In genomic region chr17:12256380-12256995, GRCh38 we compare ENCODE assay signal across 8 cellular contexts.
A peak's percentile ranks its signal among the peaks of the same experiment; 100 is the strongest.
DNase-seq lines count a peak whose midpoint lies in the region; TF ChIP-seq lines count a peak whose summit lies in the region.

No MANE protein-coding gene starts in this region.

- H4K8ac ChIP-seq in neuronal stem cell (ENCODE audit: low read depth, low read length), result no peak overlapping the region

- H2AK5ac ChIP-seq in neuronal stem cell (ENCODE audit: low read depth, low read length), result no peak overlapping the region

- no peak overlapping the region for H3K27ac ChIP-seq in fibroblast of lung (ENCODE audit: insufficient read depth, low read length)
- no peak overlapping the region for H3K27ac ChIP-seq in neuronal stem cell (replicated peaks; ENCODE audit: low read length)

- intact Hi-C loops in activated T-helper 2 cell treated with anti-CD3 and anti-CD28 coated beads, Interferon-gamma antibody, Interleukin-2, Interleukin-4, amounts not matched to agents 10 μg/mL and 5 μg/mL and 100 μg/mL, durations not matched to agents 14 hours and 24 hours and 36 hours (cut with micrococcal nuclease), result loop anchor here (10.0 kb wide), 1 partner anchor 748 kb away; no protein-coding TSS in a partner anchor

- no peak overlapping the region for H2BK5ac ChIP-seq in neuronal stem cell (ENCODE audit: low read length)

- H3K4me2 ChIP-seq in fibroblast of lung (ENCODE audit: extremely low read depth, insufficient read depth, low read length) (no peak overlapping the region), neuronal stem cell (ENCODE audit: insufficient read depth, low read length, poor library complexity, severe bottlenecking) (no peak overlapping the region)

- no peak overlapping the region for H3K18ac ChIP-seq in neuronal stem cell (ENCODE audit: low read length)

- H3K9me3 ChIP-seq in fibroblast of lung (ENCODE audit: control insufficient read depth, insufficient read depth, low read depth, low read length) (no peaks in the 10 kb centered on the region), neuronal stem cell (replicated peaks in 1 of 2; ENCODE audit: control insufficient read depth in 2 of 2, insufficient read depth in 1 of 2, low read depth in 1 of 2, low read length in 2 of 2) (peaks cover 0 to 2% of the 10 kb centered on the region in 2 donors)

- H3K4me1 ChIP-seq in fibroblast of lung (ENCODE audit: control insufficient read depth, extremely low read depth, insufficient read depth, low read length) (no peaks in the 10 kb centered on the region), neuronal stem cell (ENCODE audit: control insufficient read depth in 2 of 2, insufficient read depth in 1 of 2, low read depth in 1 of 2, low read length in 2 of 2) (no peaks in the 10 kb centered on the region)

- H2AFZ ChIP-seq in fibroblast of lung (ENCODE audit: low read length) (no peak overlapping the region), neuronal stem cell (ENCODE audit: low read length) (no peak overlapping the region)

- no peak overlapping the region for H3K23ac ChIP-seq in neuronal stem cell (ENCODE audit: low read depth, low read length, poor library complexity)

- TF ChIP-seq CTCF in fibroblast of lung (conservative IDR thresholded peaks at IDR 0.05 in 1 of 2, IDR thresholded peaks at IDR 0.05 in 1 of 2; ENCODE audit: low read depth in 1 of 2, low read length in 2 of 2), result peak; percentile 73 to 78

- peak; percentile 26 for DNase-seq in 8988T
- DNase-seq in GM04504 (ENCODE audit: low read depth), result peak; percentile 17
- peak; percentile 19 for DNase-seq in HS-5 (ENCODE audit: low read depth)
- DNase-seq in SK-N-DZ (ENCODE audit: low spot score), result peak; percentile 40
- peak; percentile 48 to 77 for DNase-seq in fibroblast of lung (ENCODE audit: low read depth in 2 of 2)
- peak; percentile 32 for DNase-seq in neuronal stem cell (ENCODE audit: low spot score)
- no peak for DNase-seq in GF-D8 (lab: John Stamatoyannopoulos, UW)
- DNase-seq in activated T-helper 2 cell treated with anti-CD3 and anti-CD28 coated beads, Interferon-gamma antibody, Interleukin-2, Interleukin-4, amounts not matched to agents 10 μg/mL and 5 μg/mL and 100 μg/mL, durations not matched to agents 14 hours and 24 hours and 36 hours (ENCODE audit: low spot score), result no peak

- H3K27me3 ChIP-seq in fibroblast of lung (ENCODE audit: control insufficient read depth, insufficient read depth, low read length) (peaks cover under 1% of the 10 kb centered on the region), neuronal stem cell (ENCODE audit: control insufficient read depth in 3 of 3, insufficient read depth in 3 of 3, low read depth in 1 of 3, low read length in 3 of 3) (no peaks in the 10 kb centered on the region)

- no peaks in the 10 kb centered on the region for H3K4me1 Mint-ChIP-seq in activated T-helper 2 cell treated with anti-CD3 and anti-CD28 coated beads, Interferon-gamma antibody, Interleukin-2, Interleukin-4, amounts not matched to agents 10 μg/mL and 5 μg/mL and 100 μg/mL, durations not matched to agents 14 hours and 24 hours and 36 hours (ENCODE audit: low read depth)

- WGBS in neuronal stem cell (ENCODE audit: extremely low coverage in 2 of 2, insufficient read length in 2 of 2, insufficient replicate concordance in 1 of 2), 2 donors, result no CpG with 5 or more reads among the region's 4 CpGs

- H3K14ac ChIP-seq in neuronal stem cell (ENCODE audit: low read length), result no peak overlapping the region

- H3K4ac ChIP-seq in neuronal stem cell (ENCODE audit: low read length), result no peak overlapping the region

- no peak overlapping the region for H4K91ac ChIP-seq in neuronal stem cell (ENCODE audit: low read depth, low read length, poor library complexity)

- no peak overlapping the region for H3K4me3 Mint-ChIP-seq in activated T-helper 2 cell treated with anti-CD3 and anti-CD28 coated beads, Interferon-gamma antibody, Interleukin-2, Interleukin-4, amounts not matched to agents 10 μg/mL and 5 μg/mL and 100 μg/mL, durations not matched to agents 14 hours and 24 hours and 36 hours (ENCODE audit: low read depth)

- peaks cover 8% of the 10 kb centered on the region for H3K9me3 Mint-ChIP-seq in activated T-helper 2 cell treated with anti-CD3 and anti-CD28 coated beads, Interferon-gamma antibody, Interleukin-2, Interleukin-4, amounts not matched to agents 10 μg/mL and 5 μg/mL and 100 μg/mL, durations not matched to agents 14 hours and 24 hours and 36 hours

- H3K36me3 ChIP-seq in fibroblast of lung (ENCODE audit: control insufficient read depth, insufficient read depth, low read length) (no peaks in the 10 kb centered on the region), neuronal stem cell (replicated peaks in 1 of 2; ENCODE audit: control insufficient read depth in 2 of 2, insufficient read depth in 2 of 2, low read length in 2 of 2) (no peaks in the 10 kb centered on the region)

- no peaks in the 10 kb centered on the region for H4K20me1 ChIP-seq in fibroblast of lung (ENCODE audit: control insufficient read depth, extremely low read depth, insufficient read depth, low read length)

- no peak overlapping the region for H2BK12ac ChIP-seq in neuronal stem cell (ENCODE audit: low read length)

- no peak overlapping the region for H3K4me3 ChIP-seq in fibroblast of lung (replicated peaks in 1 of 4; ENCODE audit: control extremely low read depth in 1 of 4, insufficient read depth in 1 of 4, low read depth in 3 of 4, low read length in 4 of 4)
- H3K4me3 ChIP-seq in neuronal stem cell (ENCODE audit: low read length in 2 of 2), result no peak overlapping the region

- no peak overlapping the region for H2BK120ac ChIP-seq in neuronal stem cell (ENCODE audit: low read depth, low read length)

- no peaks in the 10 kb centered on the region for H3K79me1 ChIP-seq in neuronal stem cell (ENCODE audit: low read depth, low read length)

- no peaks in the 10 kb centered on the region for H3K79me2 ChIP-seq in fibroblast of lung (ENCODE audit: control insufficient read depth, insufficient read depth, low read length)

- no peaks in the 10 kb centered on the region for H3K36me3 Mint-ChIP-seq in activated T-helper 2 cell treated with anti-CD3 and anti-CD28 coated beads, Interferon-gamma antibody, Interleukin-2, Interleukin-4, amounts not matched to agents 10 μg/mL and 5 μg/mL and 100 μg/mL, durations not matched to agents 14 hours and 24 hours and 36 hours (ENCODE audit: low read depth)

- no peak overlapping the region for H2BK15ac ChIP-seq in neuronal stem cell (ENCODE audit: low read length)

- no peak overlapping the region for H3K27ac Mint-ChIP-seq in activated T-helper 2 cell treated with anti-CD3 and anti-CD28 coated beads, Interferon-gamma antibody, Interleukin-2, Interleukin-4, amounts not matched to agents 10 μg/mL and 5 μg/mL and 100 μg/mL, durations not matched to agents 14 hours and 24 hours and 36 hours

- H3K27me3 Mint-ChIP-seq in activated T-helper 2 cell treated with anti-CD3 and anti-CD28 coated beads, Interferon-gamma antibody, Interleukin-2, Interleukin-4, amounts not matched to agents 10 μg/mL and 5 μg/mL and 100 μg/mL, durations not matched to agents 14 hours and 24 hours and 36 hours (ENCODE audit: low read depth), result no peaks in the 10 kb centered on the region

- no peak overlapping the region for H3K9ac ChIP-seq in fibroblast of lung (ENCODE audit: insufficient read depth, low read length)
- H3K9ac ChIP-seq in neuronal stem cell (ENCODE audit: low read depth, low read length, poor library complexity), result no peak overlapping the region

Comparison
In these comparisons a context has a peak if more than half of its experiments do, and no peak if none do; other contexts are left out.
1. DNase-seq: peak in 8988T (single experiment), GM04504 (single experiment), HS-5 (single experiment), SK-N-DZ (single experiment), fibroblast of lung (2 of 2) and neuronal stem cell (single experiment); none in GF-D8 (single experiment) and activated T-helper 2 cell treated with anti-CD3 and anti-CD28 coated beads, Interferon-gamma antibody, Interleukin-2, Interleukin-4, amounts not matched to agents 10 μg/mL and 5 μg/mL and 100 μg/mL, durations not matched to agents 14 hours and 24 hours and 36 hours (single experiment).